ENCODE assay signal across 12 cellular contexts in genomic region chr9:33130961-33131360, GRCh38. TPM values are rescaled to one million over a fixed set of nuclear protein-coding genes. Genes with fewer than 3 reads are reported as not detected.
DNase-seq lines count a peak whose midpoint lies in the region; ATAC-seq, FAIRE-seq and TF ChIP-seq lines count a peak whose summit lies in the region.
"Had no signal": no experiment of that assay in that cellular context is flagged by ENCODE, and none has a peak within 500 bp of the region (broad histone marks: within the 10 kb centered on the region; RNA-seq: fewer than 3 reads in every experiment).

No MANE protein-coding gene starts in this region.

- intact Hi-C loops in esophagus squamous epithelium (cut with DNase I): no loop called here

- H3K4me3 Mint-ChIP-seq in IgD-negative memory B cell: peak overlapping the region in 1 of 4 donors; percentile 87

- H3K27me3 ChIP-seq in esophagus squamous epithelium (no peaks in the 10 kb centered on the region), small intestine (ENCODE audit: control insufficient read depth in 2 of 2, insufficient read depth in 2 of 2, low read length in 2 of 2) (no peaks in the 10 kb centered on the region)

- H3K4me1 ChIP-seq in esophagus squamous epithelium (peaks cover 29 to 76% (median 40%) of the 10 kb centered on the region in 3 donors), small intestine (ENCODE audit: control insufficient read depth in 2 of 2, insufficient read depth in 1 of 2, low read depth in 1 of 2, low read length in 1 of 2) (peaks cover 5 to 14% of the 10 kb centered on the region in 2 donors)

- ATAC-seq in HG03520 (IDR thresholded peaks at IDR 0.05; ENCODE audit: unreplicated experiment): no peak

- H3K27me3 Mint-ChIP-seq in IgD-negative memory B cell: peaks cover 2% of the 10 kb centered on the region

- FAIRE-seq in GM12891 (lab: Jason Lieb, UNC): peak; percentile 71
- FAIRE-seq in small intestine (lab: Jason Lieb, UNC): no peak
- FAIRE-seq: bronchial epithelial cell, G401.6, HTR-8/SVneo had no signal

- TF ChIP-seq POLR2A in GM12891 (IDR thresholded peaks at IDR 0.05; ENCODE audit: low read depth, low read length): no peak
- TF ChIP-seq POLR2A in esophagus squamous epithelium (IDR thresholded peaks at IDR 0.05): no peak

- no peak overlapping the region for H3K4me3 ChIP-seq in esophagus squamous epithelium
- H3K4me3 ChIP-seq in small intestine (ENCODE audit: low read depth in 1 of 2, low read length in 2 of 2): no peak overlapping the region

- no peaks in the 10 kb centered on the region for H3K9me3 ChIP-seq in esophagus squamous epithelium
- H3K9me3 ChIP-seq in small intestine (ENCODE audit: control insufficient read depth, low read depth): no peaks in the 10 kb centered on the region

- peaks cover 12% of the 10 kb centered on the region for H3K36me3 Mint-ChIP-seq in IgD-negative memory B cell

- H3K36me3 ChIP-seq in esophagus squamous epithelium (peaks cover 13 to 86% (median 15%) of the 10 kb centered on the region in 3 donors), small intestine (ENCODE audit: control insufficient read depth in 2 of 2, insufficient read depth in 2 of 2, low read length in 2 of 2) (peaks cover 3 to 8% of the 10 kb centered on the region in 2 donors)

- TF ChIP-seq CTCF in esophagus squamous epithelium (IDR thresholded peaks at IDR 0.05): no peak

- no peaks in the 10 kb centered on the region for H3K9me3 Mint-ChIP-seq in IgD-negative memory B cell

- peak overlapping the region; percentile 57 to 80 (median 69) for H3K27ac ChIP-seq in esophagus squamous epithelium
- H3K27ac ChIP-seq in small intestine (ENCODE audit: low read depth in 1 of 2, low read length in 1 of 2): peak overlapping the region; percentile 63 to 76

- DNase-seq in GM12891 (ENCODE audit: insufficient read length, low spot score): no peak
- DNase-seq in esophagus squamous epithelium (lab: John Stamatoyannopoulos, UW): no peak
- no peak for DNase-seq in small intestine
- no peak for DNase-seq in HuH-7.5 (ENCODE audit: low spot score)
- DNase-seq in AG20443 (ENCODE audit: low spot score): no peak
- DNase-seq: foreskin melanocyte; stimulated activated CD4-positive, alpha-beta T cell treated with anti-CD3 and anti-CD28 coated beads, Interleukin-4, amount 100 ng/mL, for 1 hour had no signal

- peaks cover 41 to 67% (median 59%) of the 10 kb centered on the region in 3 donors for H3K4me1 Mint-ChIP-seq in IgD-negative memory B cell

- peak overlapping the region; percentile 81 to 94 (median 94) for H3K27ac Mint-ChIP-seq in IgD-negative memory B cell

- 82 to 100% methylated on average over 3 of the region's 3 CpGs for WGBS in esophagus squamous epithelium, 2 donors
- 91 to 96% (median 93%) methylated on average over 3 of the region's 3 CpGs for WGBS in small intestine, 3 donors

TF ChIP-seq in GM12891, 5 proteins besides CTCF, POLR2A, EP300 and RAD21:
- TF ChIP-seq TAF1 (IDR thresholded peaks at IDR 0.05; ENCODE audit: low read depth, low read length) (no peak), PAX5 (IDR thresholded peaks at IDR 0.05; ENCODE audit: insufficient read depth, low read length, severe bottlenecking) (no peak), SPI1 (IDR thresholded peaks at IDR 0.05; ENCODE audit: low read depth, low read length) (no peak), POU2F2 (IDR thresholded peaks at IDR 0.05; ENCODE audit: low read depth, low read length) (no peak), POLR2AphosphoS5 (IDR thresholded peaks at IDR 0.05; ENCODE audit: low read depth, low read length) (no peak)

RNA-seq across cellular contexts. Expression of gene B4GALT1, which starts 36.2 kb away (rescaled TPM):
- 35.2 TPM for polyA plus RNA-seq in GM12891 (2012; ENCODE audit: low read depth, missing spikeins)
- 55.1 TPM for polyA plus RNA-seq in IgD-negative memory B cell
- total RNA-seq in esophagus squamous epithelium: 10 to 100 TPM; 42.3 to 60.4 (median 47.9) TPM
- polyA plus RNA-seq in small intestine: 10 to 100 TPM; 11.9 to 49.6 (median 14.9) TPM

RNA-seq across cellular contexts. Expression of gene SMU1, which starts 54.5 kb away (rescaled TPM):
- polyA plus RNA-seq in GM12891 (2012; ENCODE audit: low read depth, missing spikeins): 11.9 TPM
- polyA plus RNA-seq in IgD-negative memory B cell: 19.3 TPM
- 10 to 100 TPM in 3 of 4 donors, 1 to 10 TPM in 1; 9.4 to 19.1 (median 13.6) TPM for total RNA-seq in esophagus squamous epithelium
- 10 to 100 TPM in 1 of 3 donors, 1 to 10 TPM in 2; 7.6 to 11.7 (median 8.6) TPM for polyA plus RNA-seq in small intestine
